Comparison of ENCODE assay signal across 8 cellular contexts in the genomic region with DNA sequence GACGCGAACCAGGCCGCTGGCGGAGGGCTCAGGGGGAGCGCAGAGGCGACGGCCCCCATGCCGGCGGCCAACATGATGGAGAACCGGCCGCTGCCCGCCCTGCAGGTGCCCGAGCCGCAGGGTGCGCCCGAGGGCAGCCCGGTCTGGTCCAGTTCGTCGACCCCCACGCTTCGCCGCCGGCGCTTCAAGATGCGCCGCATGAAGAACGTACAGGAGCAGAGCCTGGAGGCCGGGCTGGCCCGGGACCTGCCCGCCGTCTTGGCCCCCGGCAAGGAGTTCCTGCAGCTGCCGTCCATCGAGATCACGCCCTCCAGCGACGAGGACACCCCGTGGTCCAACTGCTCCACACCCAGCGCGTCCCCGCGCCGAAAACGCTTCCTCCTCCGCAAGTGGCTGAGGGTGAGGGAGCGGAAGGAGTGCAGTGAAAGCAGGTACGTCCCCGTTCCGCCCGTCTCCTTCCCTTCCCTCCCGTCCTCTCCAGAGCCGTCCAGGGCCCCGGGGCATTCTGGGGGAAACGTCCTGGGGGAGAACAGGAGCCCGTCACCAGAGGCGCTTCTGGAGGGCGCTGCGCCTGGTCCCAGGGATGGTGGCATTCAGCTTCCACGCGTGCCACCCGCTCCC. TPM values are rescaled to one million over a fixed set of nuclear protein-coding genes. Genes with fewer than 3 reads are reported as not detected.
DNase-seq lines count a peak whose midpoint lies in the region; ATAC-seq and TF ChIP-seq lines count a peak whose summit lies in the region.

No MANE protein-coding gene starts in this region.

- no peaks in the 10 kb centered on the region for H3K36me3 Mint-ChIP-seq in IgD-negative memory B cell

- H3K4me3 ChIP-seq in BJ (ENCODE audit: low read depth, low read length) (peak overlapping the region; percentile 82), dorsolateral prefrontal cortex (peak overlapping the region; percentile 43 to 74 (median 59))

- peaks cover 26% of the 10 kb centered on the region for H3K27me3 Mint-ChIP-seq in IgD-negative memory B cell

- H3K4me3 Mint-ChIP-seq in IgD-negative memory B cell: peak overlapping the region in 3 of 4 donors; percentile 57 to 84 (median 75)

- CTCF ChIA-PET in BJ (lab: Yijun Ruan, JAX): interaction anchor here (0.6 to 1.3 kb wide), 5 partner anchors 8 to 44 kb away, joined by 3 read pairs; no protein-coding TSS in a partner anchor

- H3K27me3 ChIP-seq in BJ (ENCODE audit: control insufficient read depth, insufficient read depth, low read length) (no peaks in the 10 kb centered on the region), dorsolateral prefrontal cortex (peaks cover 0 to 35% (median 17%) of the 10 kb centered on the region in 45 donors)

- peaks cover 0 to 7% (median 2%) of the 10 kb centered on the region in 3 donors for H3K4me1 Mint-ChIP-seq in IgD-negative memory B cell

- H3K27ac ChIP-seq in dorsolateral prefrontal cortex: peak overlapping the region in 39 of 59 donors; percentile 7 to 83 (median 56)

- H3K9me3 Mint-ChIP-seq in IgD-negative memory B cell: no peaks in the 10 kb centered on the region

- intact Hi-C loops in dorsolateral prefrontal cortex (cut with DNase I): no loop called here

- no peak for TF ChIP-seq CTCF in BJ (IDR thresholded peaks at IDR 0.05; ENCODE audit: insufficient read depth, low read depth, low read length)
- peak in 1 of 56 donors; percentile 4 for TF ChIP-seq CTCF in dorsolateral prefrontal cortex (IDR thresholded peaks at IDR 0.05 in 54 of 56, conservative IDR thresholded peaks at IDR 0.05 in 2 of 56; ENCODE audit: low read depth in 1 of 56, partially characterized antibody in 56 of 56)

- DNase-seq in BJ (ENCODE audit: low read depth): no peak
- peak; percentile 70 for DNase-seq in activated CD4-positive, CD25-positive, alpha-beta regulatory T cell treated with anti-CD3 and anti-CD28 coated beads, Interleukin-2, amount 50 U/mL, for 72 hours
- DNase-seq in dorsolateral prefrontal cortex: peak in 8 of 10 donors; percentile 20 to 57 (median 38)
- peak; percentile 65 for DNase-seq in medulla oblongata (ENCODE audit: extremely low spot score)
- peak; percentile 21 to 29 for DNase-seq in stimulated activated CD8-positive, alpha-beta memory T cell treated with anti-CD3 and anti-CD28 coated beads, Interleukin-2, amount 100 ng/mL, for 1 hour (ENCODE audit: low read depth in 2 of 2)
- no peak for DNase-seq in NCI-H1092 treated with DMSO at 0.1 percent for 48 hours (lab: John Stamatoyannopoulos, UW)

- POLR2A ChIA-PET in BJ (lab: Charles Lee): no interaction called here

- no peaks in the 10 kb centered on the region for H3K36me3 ChIP-seq in BJ (ENCODE audit: control insufficient read depth, insufficient read depth, low read length)

- H3K27ac Mint-ChIP-seq in IgD-negative memory B cell: no peak overlapping the region

- peak; percentile 49 for ATAC-seq in GM19438 (IDR thresholded peaks at IDR 0.05; ENCODE audit: low read depth, unreplicated experiment)

RNA-seq across cellular contexts. Expression of a gene that starts 0.8 kb away (rescaled TPM):
- polyA plus RNA-seq in BJ (2011; rRNA removed) (8.7 and 11.7 TPM in 2 replicates), IgD-negative memory B cell (not detected)
- 9.3 and 12.1 TPM in 2 replicates for polyA minus RNA-seq in BJ (2011; rRNA and poly(A)+ RNA removed)
- 100 to 1,000 TPM in 104 of 120 experiments, 10 to 100 TPM in 16; 45.6 to 169 (median 124) TPM for total RNA-seq in dorsolateral prefrontal cortex

Comparison
In these comparisons a context has a peak if more than half of its experiments do, and no peak if none do; other contexts are left out.
1. DNase-seq: peak in activated CD4-positive, CD25-positive, alpha-beta regulatory T cell treated with anti-CD3 and anti-CD28 coated beads, Interleukin-2, amount 50 U/mL, for 72 hours (single experiment), dorsolateral prefrontal cortex (8 of 10), medulla oblongata (single experiment) and stimulated activated CD8-positive, alpha-beta memory T cell treated with anti-CD3 and anti-CD28 coated beads, Interleukin-2, amount 100 ng/mL, for 1 hour (2 of 2); none in BJ (single experiment) and NCI-H1092 treated with DMSO at 0.1 percent for 48 hours (single experiment).